In the genomic region with DNA sequence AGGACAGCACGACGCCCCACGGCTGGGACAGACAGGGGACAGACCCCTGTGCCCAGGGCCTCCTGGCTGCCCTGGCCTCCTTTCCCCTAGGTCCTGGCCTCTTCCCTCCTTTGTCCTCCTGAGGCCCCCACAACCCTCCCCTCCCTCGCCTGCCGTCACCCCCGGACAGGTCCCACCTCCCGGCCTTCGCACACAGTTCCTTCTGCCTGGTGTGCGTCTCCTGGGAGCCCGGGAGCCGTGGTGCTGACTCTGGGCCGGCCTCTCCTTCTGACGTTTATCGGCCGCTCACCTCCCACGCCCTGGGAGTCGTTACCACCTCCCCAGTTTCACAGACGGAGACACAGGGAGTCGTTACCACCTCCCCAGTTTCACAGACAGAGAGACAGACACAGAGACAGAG, we compare ENCODE assay signal across 1 cellular context.
TF ChIP-seq lines count a peak whose summit lies in the region.

No MANE protein-coding gene starts in this region.

TF ChIP-seq in WTC11, 78 proteins besides CTCF, POLR2A, EP300 and RAD21 (continued from another document):
- TF ChIP-seq, protein P1, sequence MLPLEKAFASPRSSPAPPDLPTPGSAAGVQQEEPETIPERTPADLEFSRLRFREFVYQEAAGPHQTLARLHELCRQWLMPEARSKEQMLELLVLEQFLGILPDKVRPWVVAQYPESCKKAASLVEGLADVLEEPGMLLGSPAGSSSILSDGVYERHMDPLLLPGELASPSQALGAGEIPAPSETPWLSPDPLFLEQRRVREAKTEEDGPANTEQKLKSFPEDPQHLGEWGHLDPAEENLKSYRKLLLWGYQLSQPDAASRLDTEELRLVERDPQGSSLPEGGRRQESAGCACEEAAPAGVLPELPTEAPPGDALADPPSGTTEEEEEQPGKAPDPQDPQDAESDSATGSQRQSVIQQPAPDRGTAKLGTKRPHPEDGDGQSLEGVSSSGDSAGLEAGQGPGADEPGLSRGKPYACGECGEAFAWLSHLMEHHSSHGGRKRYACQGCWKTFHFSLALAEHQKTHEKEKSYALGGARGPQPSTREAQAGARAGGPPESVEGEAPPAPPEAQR (CRISPR knock-in tag; IDR thresholded peaks at IDR 0.05), result no peak
